ENCODE assay signal across 15 cellular contexts in the genomic region with DNA sequence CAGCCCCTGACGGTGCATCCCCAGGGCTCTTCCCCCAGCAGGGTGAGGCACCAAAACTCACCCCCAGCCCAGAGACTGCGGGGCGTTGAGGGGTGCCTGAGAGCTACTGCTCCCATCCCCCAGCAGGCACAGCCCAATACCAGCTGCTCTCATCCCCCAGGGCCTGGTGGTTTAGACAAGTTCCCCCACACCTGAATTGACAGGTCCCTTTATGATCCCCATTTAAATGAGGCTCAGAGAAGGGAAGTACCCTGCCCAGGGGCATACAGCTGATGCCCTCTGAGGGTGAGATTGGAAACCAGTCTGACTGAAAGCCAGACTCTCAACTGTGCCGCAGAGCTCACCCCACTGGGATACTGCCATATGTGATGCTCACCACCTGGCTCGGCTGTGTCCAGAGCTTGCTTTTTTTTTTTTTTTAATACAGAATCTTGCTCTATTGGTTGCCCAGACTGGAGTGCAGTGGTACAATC. TPM values are rescaled to one million over a fixed set of nuclear protein-coding genes. Genes with fewer than 3 reads are reported as not detected.
DNase-seq lines count a peak whose midpoint lies in the region; ATAC-seq, FAIRE-seq and TF ChIP-seq lines count a peak whose summit lies in the region.
"Had no signal": no experiment of that assay in that cellular context is flagged by ENCODE, and none has a peak within 500 bp of the region (broad histone marks: within the 10 kb centered on the region; RNA-seq: fewer than 3 reads in every experiment).

No MANE protein-coding gene starts in this region.

- no peak for TF ChIP-seq RAD21 in H1 (IDR thresholded peaks at IDR 0.05 in 1 of 2, conservative IDR thresholded peaks at IDR 0.05 in 1 of 2; ENCODE audit: low read depth in 2 of 2, low read length in 2 of 2)

- H3K4me1 ChIP-seq in H1 (replicated peaks in 1 of 4; ENCODE audit: control insufficient read depth in 3 of 4, insufficient read depth in 4 of 4, low read length in 3 of 4), result peaks cover 0 to 6% (median 1%) of the 10 kb centered on the region in 4 experiments; a peak in 2 of 7 replicates
- peaks cover 10 to 26% (median 20%) of the 10 kb centered on the region in 4 donors for H3K4me1 ChIP-seq in esophagus muscularis mucosa
- H3K4me1 ChIP-seq in stomach, result peaks cover 5 to 20% (median 12%) of the 10 kb centered on the region in 4 donors

- no peak overlapping the region for H4K8ac ChIP-seq in H1 (ENCODE audit: extremely low read depth, insufficient read depth, low read length)

- no peaks in the 10 kb centered on the region for H3K27me3 ChIP-seq in H1 (replicated peaks in 1 of 4; ENCODE audit: control insufficient read depth in 3 of 4, extremely low read depth in 1 of 4, insufficient read depth in 3 of 4, low read length in 3 of 4)
- peaks cover 0 to 5% (median 0%) of the 10 kb centered on the region in 4 donors for H3K27me3 ChIP-seq in esophagus muscularis mucosa
- H3K27me3 ChIP-seq in stomach, result no peaks in the 10 kb centered on the region
- H3K27me3 ChIP-seq: neutrophil, SJCRH30, thyroid gland had no signal

- no peaks in the 10 kb centered on the region for H4K20me1 ChIP-seq in H1 (replicated peaks in 1 of 2; ENCODE audit: control insufficient read depth in 1 of 2, insufficient read depth in 2 of 2, low read length in 2 of 2)

- TF ChIP-seq POLR2A in H1 (IDR thresholded peaks at IDR 0.05; ENCODE audit: control extremely low read depth in 1 of 2, low read depth in 2 of 2, low read length in 2 of 2), result no peak
- TF ChIP-seq POLR2A in esophagus muscularis mucosa (IDR thresholded peaks at IDR 0.05; ENCODE audit: low read depth), result no peak
- TF ChIP-seq POLR2A in stomach (IDR thresholded peaks at IDR 0.05), result no peak

- no peak overlapping the region for H3K56ac ChIP-seq in H1 (replicated peaks; ENCODE audit: insufficient read length, low read depth, low read length)

- no peak overlapping the region for H4K5ac ChIP-seq in H1 (ENCODE audit: insufficient read length, low read depth, low read length)

- no peaks in the 10 kb centered on the region for H3K36me3 ChIP-seq in H1 (ENCODE audit: control insufficient read depth in 2 of 4, insufficient read depth in 4 of 4, low read length in 3 of 4)
- no peaks in the 10 kb centered on the region for H3K36me3 ChIP-seq in esophagus muscularis mucosa
- no peaks in the 10 kb centered on the region for H3K36me3 ChIP-seq in stomach
- H3K36me3 ChIP-seq: neutrophil, SJCRH30, thyroid gland had no signal

- no peak overlapping the region for H2AFZ ChIP-seq in H1 (ENCODE audit: low read length)

- 90% methylated on average over 5 of the region's 5 CpGs; no CpG with 5 or more reads in 1 of the 2 experiments for WGBS in H1 (ENCODE audit: extremely low coverage in 1 of 2, insufficient coverage in 1 of 2, insufficient read length in 1 of 2, insufficient replicate concordance in 2 of 2, low coverage in 1 of 2, low lambda C conversion rate in 2 of 2, missing lambda C conversion rate in 1 of 2), 2 experiments
- 95% methylated on average over 5 of the region's 5 CpGs for WGBS in esophagus muscularis mucosa
- 71 to 91% (median 88%) methylated on average over 5 of the region's 5 CpGs for WGBS in stomach, 5 donors

- H2BK12ac ChIP-seq in H1 (ENCODE audit: low read depth, low read length), result no peak overlapping the region

- TF ChIP-seq CTCF in H1 (IDR thresholded peaks at IDR 0.05; ENCODE audit: control extremely low read depth in 1 of 3, insufficient read depth in 1 of 3, low read depth in 1 of 3, low read length in 3 of 3) (no peak), esophagus muscularis mucosa (IDR thresholded peaks at IDR 0.05) (no peak), stomach (IDR thresholded peaks at IDR 0.05) (no peak)

- intact Hi-C loops in esophagus muscularis mucosa (cut with DNase I), result no loop called here
- intact Hi-C loops in stomach (cut with DNase I; ENCODE audit: low total_unique reads), result no loop called here

- FAIRE-seq in H1 (lab: Jason Lieb, UNC), result no peak

- H3K23me2 ChIP-seq in H1 (ENCODE audit: low read depth, low read length), result no peaks in the 10 kb centered on the region

- POLR2A ChIA-PET in H1 (lab: Charles Lee; ENCODE audit: partially characterized antibody), result interaction anchor here (0.7 to 1.9 kb wide), 7 partner anchors 13 to 51 kb away, joined by 3 to 6 read pairs (median 3); a partner anchor contains a TSS

- H3K4me2 ChIP-seq in H1 (ENCODE audit: insufficient read depth in 1 of 2, low read depth in 2 of 2, low read length in 2 of 2), result no peak overlapping the region

- no peak overlapping the region for H2BK5ac ChIP-seq in H1 (ENCODE audit: low read depth, low read length)

- H3K27ac ChIP-seq in H1 (ENCODE audit: low read depth, low read length), result no peak overlapping the region
- no peak overlapping the region for H3K27ac ChIP-seq in esophagus muscularis mucosa (replicated peaks in 1 of 4)
- H3K27ac ChIP-seq in stomach, result no peak overlapping the region
- H3K27ac ChIP-seq: neutrophil, SJCRH30, thyroid gland had no signal

- H3K9ac ChIP-seq in H1 (replicated peaks in 1 of 4; ENCODE audit: extremely low read depth in 1 of 4, low read depth in 3 of 4, low read length in 3 of 4), result no peak overlapping the region

- no peak for DNase-seq in H1 (ENCODE audit: low read depth in 1 of 2, low spot score in 2 of 2)
- no peak for DNase-seq in NCI-H2029 treated with DMSO at 0.1 percent for 48 hours (lab: John Stamatoyannopoulos, UW)
- DNase-seq in esophagus muscularis mucosa (ENCODE audit: extremely low spot score), result no peak
- no peak for DNase-seq in stomach
- DNase-seq: central memory CD4-positive, alpha-beta T cell; hypothalamus; IMR-90; left ventricle myocardium superior; SJCRH30; thyroid gland had no signal

- no peak overlapping the region for H3K23ac ChIP-seq in H1 (ENCODE audit: insufficient read length)

- H3K14ac ChIP-seq in H1 (ENCODE audit: insufficient read length), result no peak overlapping the region

- H2BK15ac ChIP-seq in H1 (ENCODE audit: low read length), result no peak overlapping the region

- H3K4ac ChIP-seq in H1 (replicated peaks; ENCODE audit: insufficient read length, low read depth, low read length), result no peak overlapping the region

- H3K18ac ChIP-seq in H1 (ENCODE audit: extremely low read depth, low read length), result no peak overlapping the region

- H3K79me1 ChIP-seq in H1 (ENCODE audit: low read depth, low read length), result no peaks in the 10 kb centered on the region

- CTCF ChIA-PET in H1 (lab: Charles Lee; ENCODE audit: partially characterized antibody), result interaction anchor here (0.6 to 33.0 kb wide), 12 partner anchors 7 to 184 kb away, joined by 3 to 984 read pairs (median 6); a partner anchor contains a TSS

- H3K4me3 ChIP-seq in H1 (ENCODE audit: extremely low read depth in 1 of 4, insufficient read depth in 2 of 4, low read depth in 3 of 4, low read length in 4 of 4) (no peak overlapping the region), esophagus muscularis mucosa (no peak overlapping the region), stomach (no peak overlapping the region)
- H3K4me3 ChIP-seq: SJCRH30, thyroid gland had no signal

- H4K91ac ChIP-seq in H1 (replicated peaks; ENCODE audit: insufficient read length, low read length), result no peak overlapping the region

- H3K9me3 ChIP-seq in H1 (ENCODE audit: insufficient read depth in 2 of 2, low read depth in 1 of 2, low read length in 1 of 2) (no peaks in the 10 kb centered on the region), esophagus muscularis mucosa (no peaks in the 10 kb centered on the region), stomach (no peaks in the 10 kb centered on the region)
- H3K9me3 ChIP-seq: neutrophil, SJCRH30, thyroid gland had no signal

- H3K79me2 ChIP-seq in H1 (ENCODE audit: control insufficient read depth in 1 of 2, insufficient read depth in 2 of 2, low read length in 2 of 2), result no peaks in the 10 kb centered on the region

- no peak overlapping the region for H2BK20ac ChIP-seq in H1 (ENCODE audit: low read length)

- peak; percentile 68 for ATAC-seq in GM18858 (IDR thresholded peaks at IDR 0.05; ENCODE audit: unreplicated experiment)
- ATAC-seq in GM21367 (IDR thresholded peaks at IDR 0.05; ENCODE audit: unreplicated experiment), result peak; percentile 41
- peak; percentile 53 for ATAC-seq in HG03097 (IDR thresholded peaks at IDR 0.05; ENCODE audit: low FRiP score, unreplicated experiment)
- no peak for ATAC-seq in HG03135 (IDR thresholded peaks at IDR 0.05; ENCODE audit: unreplicated experiment)
- ATAC-seq: left ventricle myocardium superior had no signal

- H2BK120ac ChIP-seq in H1 (replicated peaks; ENCODE audit: low read depth, low read length), result no peak overlapping the region

- H2AK5ac ChIP-seq in H1 (ENCODE audit: low read depth, low read length), result 0 out of 2 replicates have a peak overlapping the region, but pooled peaks have one; percentile 29

- TF ChIP-seq EP300 in H1 (IDR thresholded peaks at IDR 0.05; ENCODE audit: borderline replicate concordance in 1 of 2, low read depth in 2 of 2, low read length in 2 of 2) (no peak), esophagus muscularis mucosa (IDR thresholded peaks at IDR 0.05) (no peak), stomach (IDR thresholded peaks at IDR 0.05) (no peak)

RNA-seq across cellular contexts. Expression of a gene that starts 20.1 kb away (rescaled TPM):
- total RNA-seq in H1 (2021; fragmentation: NEBNext Ultra II Directional; extraction: Animal tissue kit (Norgen Biotek cat#: 25700)), result 19.4 and 20.5 TPM in 2 replicates
- polyA plus RNA-seq in H1 (2011; rRNA removed) (24.9 and 32.1 TPM in 2 replicates), stomach (10 to 100 TPM in 1 of 3 donors, 1 to 10 TPM in 2; 4.9 to 11.2 (median 5.1) TPM)
- polyA plus RNA-seq in H1 (2011; cell fraction: cytosol; rRNA removed), result 17.8 TPM
- 17.4 TPM for polyA plus RNA-seq in H1 (2011; cell fraction: nucleus; rRNA removed)
- 9.6 to 11.4 TPM (median 11.0 TPM) in 4 replicates for polyA plus RNA-seq in H1 (2012, experiment 1 of 2)
- 11.4 TPM for polyA plus RNA-seq in H1 (2012, experiment 2 of 2)
- 10.2 TPM for polyA plus RNA-seq in H1 (2013, experiment 1 of 2)
- 11.0 TPM for polyA plus RNA-seq in H1 (2013, experiment 2 of 2)
- 19.6 and 30.2 TPM in 2 replicates for polyA minus RNA-seq in H1 (2011; rRNA and poly(A)+ RNA removed)
- polyA minus RNA-seq in H1 (2011; cell fraction: cytosol; rRNA and poly(A)+ RNA removed), result 18.8 TPM
- 18.1 TPM for polyA minus RNA-seq in H1 (2011; cell fraction: nucleus; rRNA and poly(A)+ RNA removed)
- total RNA-seq in esophagus muscularis mucosa (10 to 100 TPM in 3 of 4 donors, 1 to 10 TPM in 1; 10.0 to 23.5 (median 15.9) TPM), stomach (10 to 100 TPM in 1 of 5 donors, 1 to 10 TPM in 3, under 1 TPM in 1; 0.58 to 23.7 (median 4.6) TPM)

RNA-seq across cellular contexts. Expression of a gene that starts 40.6 kb away (rescaled TPM):
- 1,467 and 1,476 TPM in 2 replicates for total RNA-seq in H1 (2021; fragmentation: NEBNext Ultra II Directional; extraction: Animal tissue kit (Norgen Biotek cat#: 25700))
- polyA plus RNA-seq in H1 (2011; rRNA removed), result 2,660 and 3,062 TPM in 2 replicates
- polyA plus RNA-seq in H1 (2011; cell fraction: cytosol; rRNA removed), result 3,021 TPM
- polyA plus RNA-seq in H1 (2011; cell fraction: nucleus; rRNA removed), result 1,988 TPM
- 2,347 to 2,838 TPM (median 2,522 TPM) in 4 replicates for polyA plus RNA-seq in H1 (2012, experiment 1 of 2)
- 3,643 TPM for polyA plus RNA-seq in H1 (2012, experiment 2 of 2)
- 2,053 TPM for polyA plus RNA-seq in H1 (2013, experiment 1 of 2)
- polyA plus RNA-seq in H1 (2013, experiment 2 of 2), result 1,963 TPM
- 1,098 and 1,191 TPM in 2 replicates for polyA minus RNA-seq in H1 (2011; rRNA and poly(A)+ RNA removed)
- 1,141 TPM for polyA minus RNA-seq in H1 (2011; cell fraction: cytosol; rRNA and poly(A)+ RNA removed)
- polyA minus RNA-seq in H1 (2011; cell fraction: nucleus; rRNA and poly(A)+ RNA removed), result 716 TPM
- total RNA-seq in esophagus muscularis mucosa, result 1,000 to 10,000 TPM in 3 of 4 donors, 100 to 1,000 TPM in 1; 786 to 1,908 (median 1,382) TPM
- 1,000 to 10,000 TPM in 1 of 5 donors, 100 to 1,000 TPM in 4; 144 to 1,657 (median 865) TPM for total RNA-seq in stomach
- 1,000 to 10,000 TPM; 2,501 to 3,071 (median 2,933) TPM for polyA plus RNA-seq in stomach

RNA-seq across cellular contexts. Expression of a gene that starts 52.9 kb away (rescaled TPM):
- 45.5 and 48.3 TPM in 2 replicates for total RNA-seq in H1 (2021; fragmentation: NEBNext Ultra II Directional; extraction: Animal tissue kit (Norgen Biotek cat#: 25700))
- polyA plus RNA-seq in H1 (2011; rRNA removed), result 113 and 189 TPM in 2 replicates
- 84.0 TPM for polyA plus RNA-seq in H1 (2011; cell fraction: cytosol; rRNA removed)
- polyA plus RNA-seq in H1 (2011; cell fraction: nucleus; rRNA removed), result 135 TPM
- polyA plus RNA-seq in H1 (2012, experiment 1 of 2), result 34.5 to 75.6 TPM (median 65.5 TPM) in 4 replicates
- polyA plus RNA-seq in H1 (2012, experiment 2 of 2), result 75.0 TPM
- 33.1 TPM for polyA plus RNA-seq in H1 (2013, experiment 1 of 2)
- 31.7 TPM for polyA plus RNA-seq in H1 (2013, experiment 2 of 2)
- 58.7 and 82.2 TPM in 2 replicates for polyA minus RNA-seq in H1 (2011; rRNA and poly(A)+ RNA removed)
- polyA minus RNA-seq in H1 (2011; cell fraction: cytosol; rRNA and poly(A)+ RNA removed), result 40.8 TPM
- polyA minus RNA-seq in H1 (2011; cell fraction: nucleus; rRNA and poly(A)+ RNA removed), result 47.3 TPM
- 10 to 100 TPM in 3 of 4 donors, 1 to 10 TPM in 1; 10.0 to 19.2 (median 15.8) TPM for total RNA-seq in esophagus muscularis mucosa
- total RNA-seq in stomach, result 10 to 100 TPM in 3 of 5 donors, 1 to 10 TPM in 1, not detected in 1; 8.0 to 42.6 (median 31.5) TPM
- polyA plus RNA-seq in stomach, result 10 to 100 TPM; 32.9 to 60.6 (median 41.9) TPM
